8 cellular contexts compared by ENCODE assay signal in genomic region chr1:108560143-108560429, GRCh38. TPM values are rescaled to one million over a fixed set of nuclear protein-coding genes. Genes with fewer than 3 reads are reported as not detected.
DNase-seq lines count a peak whose midpoint lies in the region; ATAC-seq and TF ChIP-seq lines count a peak whose summit lies in the region.

No MANE protein-coding gene starts in this region.

- no peak overlapping the region for H2AK5ac ChIP-seq in mesendoderm (ENCODE audit: low read length)

- intact Hi-C loops in MCF 10A (cut with micrococcal nuclease) = no loop called here

- H3K4me3 ChIP-seq in BJ (ENCODE audit: low read depth, low read length) (peak overlapping the region; percentile 63), HUES48 (ENCODE audit: low read depth, low read length) (peak overlapping the region; percentile 86), mesendoderm (ENCODE audit: low read length) (peak overlapping the region; percentile 69)

- peak overlapping the region; percentile 78 for H3K4me3 Mint-ChIP-seq in MCF 10A (ENCODE audit: unreplicated experiment)

- CTCF ChIA-PET in BJ (lab: Yijun Ruan, JAX) (interaction anchor here (0.6 to 3.5 kb wide), 32 partner anchors 9 to 620 kb away, joined by 3 to 24 read pairs (median 4); partner anchors contain the start of gene PRPF38B), MCF 10A (lab: Yijun Ruan, JAX) (interaction anchor here (0.6 to 4.6 kb wide), 26 partner anchors 8 to 1606 kb away, joined by 3 to 47 read pairs (median 4); partner anchors contain the start of gene SLC25A24)

- ATAC-seq in GM21381 (IDR thresholded peaks at IDR 0.05; ENCODE audit: unreplicated experiment) = peak; percentile 40

- BruUV-seq in MCF 10A (replicated peaks; lab: Mats Ljungman, UMichigan) = no TSS peak

- no peak overlapping the region for H3K4ac ChIP-seq in mesendoderm (ENCODE audit: low read depth, low read length)

- no peak overlapping the region for H4K5ac ChIP-seq in mesendoderm (ENCODE audit: low read length)

- H3K9me3 ChIP-seq in HUES48 (ENCODE audit: control insufficient read depth, insufficient read depth, low read length) = no peaks in the 10 kb centered on the region

- DNase-seq in BJ (ENCODE audit: low read depth) (no peak), MCF 10A (ENCODE audit: unreplicated experiment) (no peak), mesendoderm (no peak), NCI-H345 treated with DMSO at 0.1 percent for 48 hours (lab: John Stamatoyannopoulos, UW; ENCODE audit: unreplicated experiment) (no peak), NCI-H446 treated with DMSO at 0.1 percent for 48 hours (lab: John Stamatoyannopoulos, UW) (no peak)
- no peak for DNase-seq in effector CD8-positive, alpha-beta T cell (lab: John Stamatoyannopoulos, UW)

- H3K4me1 ChIP-seq in HUES48 (ENCODE audit: control insufficient read depth, insufficient read depth, low read length) (peaks cover 40% of the 10 kb centered on the region), mesendoderm (ENCODE audit: control insufficient read depth, low read depth, low read length) (no peaks in the 10 kb centered on the region)

- peak overlapping the region; percentile 29 for H3K18ac ChIP-seq in mesendoderm (ENCODE audit: low read length)

- WGBS in mesendoderm (ENCODE audit: extremely low coverage, insufficient coverage, low lambda C conversion rate) = no CpG with 5 or more reads among the region's 46 CpGs

- H3K23ac ChIP-seq in mesendoderm (ENCODE audit: low read length) = no peak overlapping the region

- H3K36me3 ChIP-seq in BJ (ENCODE audit: control insufficient read depth, insufficient read depth, low read length) (no peaks in the 10 kb centered on the region), HUES48 (ENCODE audit: control insufficient read depth, insufficient read depth, low read length) (no peaks in the 10 kb centered on the region), mesendoderm (ENCODE audit: control insufficient read depth, insufficient read depth, low read length) (no peaks in the 10 kb centered on the region)

- no peak overlapping the region for H3K27ac Mint-ChIP-seq in MCF 10A (ENCODE audit: low read depth, unreplicated experiment)

- H3K79me2 ChIP-seq in mesendoderm (ENCODE audit: control insufficient read depth, insufficient read depth, low read length) = peaks cover 22% of the 10 kb centered on the region

- no peak overlapping the region for H2BK120ac ChIP-seq in mesendoderm (ENCODE audit: low read depth, low read length)

- H2BK15ac ChIP-seq in mesendoderm (replicated peaks; ENCODE audit: low read depth) = no peak overlapping the region

- H3K79me1 ChIP-seq in mesendoderm (ENCODE audit: low read length) = peaks cover 5% of the 10 kb centered on the region

- H3K27me3 ChIP-seq in BJ (ENCODE audit: control insufficient read depth, insufficient read depth, low read length) = no peaks in the 10 kb centered on the region; the same call in none of the 2 replicates
- H3K27me3 ChIP-seq in HUES48 (ENCODE audit: control insufficient read depth, insufficient read depth, low read length) = no peaks in the 10 kb centered on the region
- H3K27me3 ChIP-seq in mesendoderm (ENCODE audit: insufficient read depth, low read length, poor library complexity) = no peaks in the 10 kb centered on the region

- no peak for TF ChIP-seq CTCF in BJ (IDR thresholded peaks at IDR 0.05; ENCODE audit: insufficient read depth, low read depth, low read length)
- no peak for TF ChIP-seq CTCF in MCF 10A (IDR thresholded peaks at IDR 0.05; ENCODE audit: unreplicated experiment)

- POLR2A ChIA-PET in BJ (lab: Charles Lee) = interaction anchor here (0.5 to 0.6 kb wide), 2 partner anchors 145 to 381 kb away, joined by 4 to 5 read pairs; no protein-coding TSS in a partner anchor
- POLR2A ChIA-PET in MCF 10A (lab: Yijun Ruan, JAX) = interaction anchor here (0.9 to 1.8 kb wide), 6 partner anchors 9 to 360 kb away, joined by 3 to 8 read pairs (median 4); partner anchors contain the start of genes PRPF38B and SLC25A24

- no peaks in the 10 kb centered on the region for H3K4me1 Mint-ChIP-seq in MCF 10A (ENCODE audit: insufficient read depth, unreplicated experiment)

- peak overlapping the region; percentile 94 for H3K56ac ChIP-seq in mesendoderm (ENCODE audit: low read length)

- H2BK5ac ChIP-seq in mesendoderm (ENCODE audit: low read length) = no peak overlapping the region

- peak overlapping the region; percentile 79 for H3K4me2 ChIP-seq in mesendoderm (ENCODE audit: low read length)

- H4K8ac ChIP-seq in mesendoderm (ENCODE audit: low read depth, low read length) = no peak overlapping the region

- no peaks in the 10 kb centered on the region for H3K9me3 Mint-ChIP-seq in MCF 10A (ENCODE audit: unreplicated experiment)

- H3K36me3 Mint-ChIP-seq in MCF 10A (ENCODE audit: insufficient read depth, unreplicated experiment) = no peaks in the 10 kb centered on the region

- no peak overlapping the region for H3K27ac ChIP-seq in HUES48 (ENCODE audit: low read depth, low read length)
- peak overlapping the region; percentile 0 for H3K27ac ChIP-seq in mesendoderm (ENCODE audit: low read depth, low read length)

- H3K9ac ChIP-seq in HUES48 (ENCODE audit: low read depth, low read length) (peak overlapping the region; percentile 37; the same call in 1 of the 2 replicates), mesendoderm (ENCODE audit: low read length) (peak overlapping the region; percentile 72)

- H3K27me3 Mint-ChIP-seq in MCF 10A (ENCODE audit: insufficient read depth, unreplicated experiment) = no peaks in the 10 kb centered on the region

RNA-seq across cellular contexts. Expression of gene EEIG2, which starts 0.2 kb away (rescaled TPM):
- 2.6 and 3.8 TPM in 2 replicates for polyA plus RNA-seq in BJ (2011; rRNA removed)
- 2.5 and 2.7 TPM in 2 replicates for polyA minus RNA-seq in BJ (2011; rRNA and poly(A)+ RNA removed)
- 0.63 and 0.93 TPM in 2 replicates for total RNA-seq in MCF 10A (2022)
- 6.8 TPM for polyA plus RNA-seq in mesendoderm (2013, experiment 1 of 2)
- 7.0 TPM for polyA plus RNA-seq in mesendoderm (2013, experiment 2 of 2)
